1 cellular context compared by ENCODE assay signal in genomic region chr1:52551476-52552235, GRCh38.
TF ChIP-seq lines count a peak whose summit lies in the region.

No MANE protein-coding gene starts in this region.

TF ChIP-seq in SK-N-SH, 30 proteins besides CTCF, POLR2A, EP300 and RAD21 (continued from another document):
- no peak for TF ChIP-seq REST (IDR thresholded peaks at IDR 0.05; ENCODE audit: low read depth, low read length)
- no peak for TF ChIP-seq ELF1 (IDR thresholded peaks at IDR 0.05)
- no peak for TF ChIP-seq IRF3 (IDR thresholded peaks at IDR 0.05; ENCODE audit: low read depth, low read length)
- no peak for TF ChIP-seq RCOR1 (IDR thresholded peaks at IDR 0.05; ENCODE audit: low read length)
- TF ChIP-seq TCF12 (IDR thresholded peaks at IDR 0.05), result no peak
- TF ChIP-seq MXI1 (IDR thresholded peaks at IDR 0.05; ENCODE audit: low read depth, low read length), result no peak
- no peak for TF ChIP-seq FOXJ3 (CRISPR knock-in tag; IDR thresholded peaks at IDR 0.05)
- TF ChIP-seq PBX3 (IDR thresholded peaks at IDR 0.05), result no peak
- TF ChIP-seq SIN3A (IDR thresholded peaks at IDR 0.05; ENCODE audit: borderline replicate concordance, low read depth, low read length), result no peak
- TF ChIP-seq POLR2AphosphoS5 (IDR thresholded peaks at IDR 0.05; ENCODE audit: low read depth, low read length), result no peak
- TF ChIP-seq USF2 (IDR thresholded peaks at IDR 0.05; ENCODE audit: borderline replicate concordance, low read depth, low read length), result no peak
- TF ChIP-seq SMC3 (IDR thresholded peaks at IDR 0.05; ENCODE audit: low read depth, low read length), result no peak
- no peak for TF ChIP-seq CHD2 (IDR thresholded peaks at IDR 0.05; ENCODE audit: low read length, partially characterized antibody)
- no peak for TF ChIP-seq TAF1 (IDR thresholded peaks at IDR 0.05; ENCODE audit: borderline replicate concordance, low read depth, low read length)
- TF ChIP-seq GABPA (IDR thresholded peaks at IDR 0.05; ENCODE audit: low read depth), result no peak
